25 cellular contexts compared by ENCODE assay signal in the genomic region with DNA sequence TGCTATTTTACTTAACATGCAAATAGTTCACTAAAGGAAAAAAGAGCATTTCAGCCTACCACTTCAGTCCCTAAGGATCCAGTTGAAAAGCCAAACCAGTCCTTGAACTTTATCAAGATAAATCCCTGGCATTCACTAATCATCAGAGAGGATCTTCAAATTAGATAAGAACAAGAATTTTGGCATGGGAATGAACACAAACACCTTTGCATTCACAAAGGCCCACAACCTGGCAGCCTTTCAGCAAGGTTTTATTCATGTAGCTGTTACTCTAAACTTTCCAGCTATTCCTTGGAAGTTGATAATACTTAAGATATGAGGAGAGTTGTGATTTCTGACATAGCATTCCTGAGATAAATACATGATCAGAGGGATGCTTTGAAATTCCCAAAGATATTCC.
DNase-seq lines count a peak whose midpoint lies in the region; ATAC-seq, FAIRE-seq and TF ChIP-seq lines count a peak whose summit lies in the region.
"Had no signal": no experiment of that assay in that cellular context is flagged by ENCODE, and none has a peak within 500 bp of the region (broad histone marks: within the 10 kb centered on the region; RNA-seq: fewer than 3 reads in every experiment).

No MANE protein-coding gene starts in this region.

- no peak overlapping the region for H2BK5ac ChIP-seq in mesendoderm (ENCODE audit: low read length)

- H3K4me2 ChIP-seq in astrocyte (ENCODE audit: low read length) (no peak overlapping the region), mesendoderm (ENCODE audit: low read length) (no peak overlapping the region)

- H3K4me1 ChIP-seq in Caco-2 (peaks cover 44% of the 10 kb centered on the region), HUES6 (ENCODE audit: control insufficient read depth, insufficient read depth, low read length) (peaks cover 4% of the 10 kb centered on the region; the same call in 1 of the 2 replicates), astrocyte (ENCODE audit: insufficient read depth, low read length) (no peaks in the 10 kb centered on the region), mesendoderm (ENCODE audit: control insufficient read depth, low read depth, low read length) (peaks cover 4% of the 10 kb centered on the region)
- H3K4me1 ChIP-seq: SJSA1 had no signal

- no peak overlapping the region for H3K18ac ChIP-seq in mesendoderm (ENCODE audit: low read length)

- H3K9me3 Mint-ChIP-seq in Caco-2 (ENCODE audit: unreplicated experiment): peaks cover 2% of the 10 kb centered on the region
- H3K9me3 Mint-ChIP-seq in astrocyte (ENCODE audit: unreplicated experiment): no peaks in the 10 kb centered on the region
- no peaks in the 10 kb centered on the region for H3K9me3 Mint-ChIP-seq in CD14-positive monocyte
- H3K9me3 Mint-ChIP-seq in osteocyte (ENCODE audit: unreplicated experiment): peaks cover 5% of the 10 kb centered on the region

- BruUV-seq in Caco-2 (replicated peaks; lab: Mats Ljungman, UMichigan): no TSS peak

- H2BK15ac ChIP-seq in mesendoderm (replicated peaks; ENCODE audit: low read depth): no peak overlapping the region

- no peak for FAIRE-seq in astrocyte (lab: Jason Lieb, UNC)
- FAIRE-seq in frontal cortex (lab: Jason Lieb, UNC): no peak
- FAIRE-seq: GM12891, HepG2, K562 had no signal

- H3K9me3 ChIP-seq in Caco-2 (0 out of 2 replicates have a peak, but pooled peaks cover 5% of the 10 kb centered on the region), HUES6 (ENCODE audit: control insufficient read depth, insufficient read depth, low read depth, low read length) (no peaks in the 10 kb centered on the region), astrocyte (ENCODE audit: insufficient read depth, low read depth, low read length) (no peaks in the 10 kb centered on the region)
- H3K9me3 ChIP-seq: SJSA1 had no signal

- H3K79me1 ChIP-seq in mesendoderm (ENCODE audit: low read length): no peaks in the 10 kb centered on the region

- H3K79me2 ChIP-seq in astrocyte (ENCODE audit: insufficient read depth, low read length) (no peaks in the 10 kb centered on the region), mesendoderm (ENCODE audit: control insufficient read depth, insufficient read depth, low read length) (no peaks in the 10 kb centered on the region)

- H3K27ac ChIP-seq in HUES6 (ENCODE audit: low read depth, low read length): peak overlapping the region; percentile 61; the same call in 1 of the 2 replicates
- no peak overlapping the region for H3K27ac ChIP-seq in astrocyte (ENCODE audit: low read depth, low read length)
- H3K27ac ChIP-seq in mesendoderm (ENCODE audit: low read depth, low read length): no peak overlapping the region
- H3K27ac ChIP-seq: SJSA1 had no signal

- ATAC-seq in activated CD4-positive, CD25-positive, alpha-beta regulatory T cell treated with anti-CD3 and anti-CD28 coated beads, Interleukin-2, amount 50 U/mL, for 24 hours: no peak
- ATAC-seq: HCT116, HepG2, K562 had no signal

- no peak overlapping the region for H3K56ac ChIP-seq in mesendoderm (ENCODE audit: low read length)

- no peak overlapping the region for H2AFZ ChIP-seq in astrocyte (ENCODE audit: low read depth, low read length)

- POLR2A ChIA-PET in Caco-2 (lab: Charles Lee): no interaction called here

- no peak overlapping the region for H2AK5ac ChIP-seq in mesendoderm (ENCODE audit: low read length)

- H3K36me3 Mint-ChIP-seq in Caco-2 (ENCODE audit: insufficient read depth, unreplicated experiment) (peaks cover 47% of the 10 kb centered on the region), astrocyte (ENCODE audit: low read depth, unreplicated experiment) (no peaks in the 10 kb centered on the region), CD14-positive monocyte (peaks cover 8 to 17% of the 10 kb centered on the region in 2 donors), osteocyte (ENCODE audit: unreplicated experiment) (peaks cover 18% of the 10 kb centered on the region)

- no peak overlapping the region for H4K8ac ChIP-seq in mesendoderm (ENCODE audit: low read depth, low read length)

- H3K4ac ChIP-seq in mesendoderm (ENCODE audit: low read depth, low read length): no peak overlapping the region

- intact Hi-C loops in Caco-2 (cut with micrococcal nuclease; ENCODE audit: unreplicated experiment) (loop anchor here (1.0 kb wide), 1 partner anchor 16 kb away; no protein-coding TSS in a partner anchor), CD14-positive monocyte (cut with micrococcal nuclease) (no loop called here)

- H3K23ac ChIP-seq in mesendoderm (ENCODE audit: low read length): no peak overlapping the region

- CTCF ChIA-PET in Caco-2 (lab: Charles Lee): no interaction called here

- H4K5ac ChIP-seq in mesendoderm (ENCODE audit: low read length): no peak overlapping the region

- H3K4me1 Mint-ChIP-seq in Caco-2 (ENCODE audit: low read depth, unreplicated experiment) (peaks cover 23% of the 10 kb centered on the region), astrocyte (ENCODE audit: low read depth, unreplicated experiment) (peaks cover 9% of the 10 kb centered on the region), CD14-positive monocyte (peaks cover 4% of the 10 kb centered on the region), osteocyte (ENCODE audit: unreplicated experiment) (peaks cover 17% of the 10 kb centered on the region)

- H3K4me3 Mint-ChIP-seq in Caco-2 (ENCODE audit: unreplicated experiment) (peak overlapping the region; percentile 51), astrocyte (ENCODE audit: unreplicated experiment) (no peak overlapping the region), CD14-positive monocyte (no peak overlapping the region), osteocyte (ENCODE audit: unreplicated experiment) (no peak overlapping the region)
- H3K4me3 Mint-ChIP-seq: CD4-positive, CD25-positive, alpha-beta regulatory T cell had no signal

- H2BK120ac ChIP-seq in mesendoderm (ENCODE audit: low read depth, low read length): no peak overlapping the region

- H3K27ac Mint-ChIP-seq in Caco-2 (ENCODE audit: unreplicated experiment) (no peak overlapping the region), astrocyte (ENCODE audit: unreplicated experiment) (no peak overlapping the region), CD14-positive monocyte (no peak overlapping the region), osteocyte (ENCODE audit: unreplicated experiment) (no peak overlapping the region)
- H3K27ac Mint-ChIP-seq: CD4-positive, CD25-positive, alpha-beta regulatory T cell had no signal

- H3K27me3 ChIP-seq in Caco-2 (replicated peaks; ENCODE audit: control insufficient read depth, insufficient read depth, low read length) (no peaks in the 10 kb centered on the region), HUES6 (ENCODE audit: control insufficient read depth, insufficient read depth, low read length) (no peaks in the 10 kb centered on the region), astrocyte (ENCODE audit: insufficient read depth, low read length) (no peaks in the 10 kb centered on the region), mesendoderm (ENCODE audit: insufficient read depth, low read length, poor library complexity) (no peaks in the 10 kb centered on the region)
- H3K27me3 ChIP-seq: MG63, SJSA1 had no signal

- H4K20me1 ChIP-seq in astrocyte (ENCODE audit: insufficient read depth, low read length): no peaks in the 10 kb centered on the region

- H3K36me3 ChIP-seq in Caco-2 (ENCODE audit: control insufficient read depth, insufficient read depth, low read length): no peaks in the 10 kb centered on the region
- H3K36me3 ChIP-seq in HUES6 (ENCODE audit: control insufficient read depth, insufficient read depth, low read length): 0 out of 2 replicates have a peak, but pooled peaks cover 4% of the 10 kb centered on the region
- H3K36me3 ChIP-seq in astrocyte (ENCODE audit: insufficient read depth, low read length): no peaks in the 10 kb centered on the region
- no peaks in the 10 kb centered on the region for H3K36me3 ChIP-seq in mesendoderm (ENCODE audit: control insufficient read depth, insufficient read depth, low read length)
- H3K36me3 ChIP-seq: MG63, SJSA1 had no signal

- DNase-seq in Caco-2 (peak; percentile 31 to 71), astrocyte (ENCODE audit: low read depth) (peak; percentile 13), mesendoderm (peak; percentile 90), frontal cortex (ENCODE audit: low spot score in 2 of 2) (no peak), CD14-positive monocyte (ENCODE audit: low spot score) (no peak), osteocyte (ENCODE audit: extremely low spot score, unreplicated experiment) (no peak)
- DNase-seq: CD4-positive, CD25-positive, alpha-beta regulatory T cell; COR-L47; DMS 273 treated with DMSO at 0.1 percent for 48 hours; DMS79; EL; GF-D8; Kasumi-1; MG63; NCI-H2029; NCI-H69; Right ventricle myocardium superior; RPMI8226 had no signal

- H3K4me3 ChIP-seq in Caco-2 (ENCODE audit: low read depth, low read length) (no peak overlapping the region), HUES6 (ENCODE audit: low read depth, low read length) (no peak overlapping the region), astrocyte (ENCODE audit: insufficient read depth, low read depth, low read length) (no peak overlapping the region), mesendoderm (ENCODE audit: low read length) (no peak overlapping the region)
- H3K4me3 ChIP-seq: K562, MG63, SJSA1 had no signal

- H3K9ac ChIP-seq in HUES6 (ENCODE audit: low read length) (no peak overlapping the region), astrocyte (ENCODE audit: low read length) (no peak overlapping the region), mesendoderm (ENCODE audit: low read length) (no peak overlapping the region)

- no peak for TF ChIP-seq CTCF in Caco-2 (IDR thresholded peaks at IDR 0.05; ENCODE audit: insufficient read depth in 1 of 2, low read depth in 1 of 2, low read length in 1 of 2, severe bottlenecking in 1 of 2, unreplicated experiment in 1 of 2)
- no peak for TF ChIP-seq CTCF in astrocyte (IDR thresholded peaks at IDR 0.05; ENCODE audit: insufficient read depth, low read depth, low read length)
- TF ChIP-seq CTCF in CD14-positive monocyte (IDR thresholded peaks at IDR 0.05): no peak
- no peak for TF ChIP-seq CTCF in osteocyte (IDR thresholded peaks at IDR 0.05)

- H3K27me3 Mint-ChIP-seq in Caco-2 (ENCODE audit: insufficient read depth, unreplicated experiment): no peaks in the 10 kb centered on the region
- H3K27me3 Mint-ChIP-seq in astrocyte (ENCODE audit: low read depth, unreplicated experiment): no peaks in the 10 kb centered on the region
- no peaks in the 10 kb centered on the region for H3K27me3 Mint-ChIP-seq in CD14-positive monocyte (ENCODE audit: low read depth in 3 of 3)
- H3K27me3 Mint-ChIP-seq in osteocyte (ENCODE audit: unreplicated experiment): no peaks in the 10 kb centered on the region
- H3K27me3 Mint-ChIP-seq: CD4-positive, CD25-positive, alpha-beta regulatory T cell had no signal

Comparison
In these comparisons a context has a peak if more than half of its experiments do, and no peak if none do; other contexts are left out.
1. DNase-seq: peak in Caco-2 (2 of 2), astrocyte (single experiment) and mesendoderm (single experiment); none in frontal cortex (0 of 2), CD14-positive monocyte (single experiment) and osteocyte (single experiment).